ENCODE assay signal across 8 cellular contexts in genomic region chr4:183407128-183407585, GRCh38. TPM values are rescaled to one million over a fixed set of nuclear protein-coding genes. Genes with fewer than 3 reads are reported as not detected.
DNase-seq lines count a peak whose midpoint lies in the region; FAIRE-seq and TF ChIP-seq lines count a peak whose summit lies in the region.

No MANE protein-coding gene starts in this region.

- FAIRE-seq in frontal cortex (lab: Jason Lieb, UNC) = no peak

- H3K36me3 ChIP-seq in neuronal stem cell (replicated peaks in 1 of 2; ENCODE audit: control insufficient read depth in 2 of 2, insufficient read depth in 2 of 2, low read length in 2 of 2) = no peaks in the 10 kb centered on the region

- H2AFZ ChIP-seq in neuronal stem cell (ENCODE audit: low read length) = peak overlapping the region; percentile 94

- DNase-seq in ELR (ENCODE audit: low read depth) (peak; percentile 74), H4 (ENCODE audit: low spot score) (peak; percentile 77), LNCaP clone FGC (ENCODE audit: low read depth) (no peak), activated gamma-delta T cell treated with Interleukin-2 at 50 U/mL for 16 hours (peak; percentile 90), frontal cortex (ENCODE audit: low spot score in 2 of 2) (peak; percentile 73 to 80), neuronal stem cell (ENCODE audit: low spot score) (peak; percentile 88), superior temporal gyrus (ENCODE audit: extremely low spot score) (peak; percentile 90)

- no peak overlapping the region for H3K9ac ChIP-seq in neuronal stem cell (ENCODE audit: low read depth, low read length, poor library complexity)

- H3K9me3 ChIP-seq in neuronal stem cell (replicated peaks in 1 of 2; ENCODE audit: control insufficient read depth in 2 of 2, insufficient read depth in 1 of 2, low read depth in 1 of 2, low read length in 2 of 2) = no peaks in the 10 kb centered on the region

- H3K14ac ChIP-seq in neuronal stem cell (ENCODE audit: low read length) = no peak overlapping the region

- 0 out of 2 replicates have a peak, but pooled peaks have one; percentile 34 for TF ChIP-seq POLR2A in Raji (IDR thresholded peaks at IDR 0.05; ENCODE audit: insufficient read depth, low read depth, low read length)

- peaks cover 0 to 6% (median 0%) of the 10 kb centered on the region in 3 experiments for H3K27me3 ChIP-seq in neuronal stem cell (ENCODE audit: control insufficient read depth in 3 of 3, insufficient read depth in 3 of 3, low read depth in 1 of 3, low read length in 3 of 3)

- H2BK120ac ChIP-seq in neuronal stem cell (ENCODE audit: low read depth, low read length) = no peak overlapping the region

- H2AK5ac ChIP-seq in neuronal stem cell (ENCODE audit: low read depth, low read length) = no peak overlapping the region

- H3K18ac ChIP-seq in neuronal stem cell (ENCODE audit: low read length) = no peak overlapping the region

- no peak overlapping the region for H3K4ac ChIP-seq in neuronal stem cell (ENCODE audit: low read length)

- peak overlapping the region; percentile 38 for H3K4me2 ChIP-seq in neuronal stem cell (ENCODE audit: insufficient read depth, low read length, poor library complexity, severe bottlenecking)

- no peak overlapping the region for H2BK5ac ChIP-seq in neuronal stem cell (ENCODE audit: low read length)

- H3K23ac ChIP-seq in neuronal stem cell (ENCODE audit: low read depth, low read length, poor library complexity) = no peak overlapping the region

- H2BK12ac ChIP-seq in neuronal stem cell (ENCODE audit: low read length) = no peak overlapping the region

- H2BK15ac ChIP-seq in neuronal stem cell (ENCODE audit: low read length) = no peak overlapping the region

- TF ChIP-seq CTCF in LNCaP clone FGC (IDR thresholded peaks at IDR 0.05; ENCODE audit: control insufficient read depth, extremely low read depth, insufficient read depth) = peak; percentile 91

- H3K79me1 ChIP-seq in neuronal stem cell (ENCODE audit: low read depth, low read length) = no peaks in the 10 kb centered on the region

- H3K4me3 ChIP-seq in LNCaP clone FGC (ENCODE audit: low read depth, low read length) = peak overlapping the region; percentile 51
- peak overlapping the region; percentile 44 to 56 for H3K4me3 ChIP-seq in neuronal stem cell (ENCODE audit: low read length in 2 of 2)

- no CpG with 5 or more reads among the region's 32 CpGs for WGBS in neuronal stem cell (ENCODE audit: extremely low coverage in 2 of 2, insufficient read length in 2 of 2, insufficient replicate concordance in 1 of 2), 2 donors

- no peak overlapping the region for H4K8ac ChIP-seq in neuronal stem cell (ENCODE audit: low read depth, low read length)

- H3K4me1 ChIP-seq in neuronal stem cell (ENCODE audit: control insufficient read depth in 2 of 2, insufficient read depth in 1 of 2, low read depth in 1 of 2, low read length in 2 of 2) = peaks cover 2 to 3% of the 10 kb centered on the region in 2 donors

- peak overlapping the region; percentile 52 for H3K27ac ChIP-seq in neuronal stem cell (replicated peaks; ENCODE audit: low read length)

- no peak overlapping the region for H4K91ac ChIP-seq in neuronal stem cell (ENCODE audit: low read depth, low read length, poor library complexity)

RNA-seq across cellular contexts. Expression of gene CDKN2AIP, which starts 37.3 kb away (rescaled TPM):
- total RNA-seq in H4 (2014; rRNA removed; shearing (Covaris generic)) = 13.0 and 16.5 TPM in 2 replicates
- total RNA-seq in frontal cortex = 25.3 TPM
- polyA plus RNA-seq in neuronal stem cell (2013, experiment 1 of 2) = 15.8 TPM
- polyA plus RNA-seq in neuronal stem cell (2013, experiment 2 of 2) = 16.0 TPM
